In the genomic region with DNA sequence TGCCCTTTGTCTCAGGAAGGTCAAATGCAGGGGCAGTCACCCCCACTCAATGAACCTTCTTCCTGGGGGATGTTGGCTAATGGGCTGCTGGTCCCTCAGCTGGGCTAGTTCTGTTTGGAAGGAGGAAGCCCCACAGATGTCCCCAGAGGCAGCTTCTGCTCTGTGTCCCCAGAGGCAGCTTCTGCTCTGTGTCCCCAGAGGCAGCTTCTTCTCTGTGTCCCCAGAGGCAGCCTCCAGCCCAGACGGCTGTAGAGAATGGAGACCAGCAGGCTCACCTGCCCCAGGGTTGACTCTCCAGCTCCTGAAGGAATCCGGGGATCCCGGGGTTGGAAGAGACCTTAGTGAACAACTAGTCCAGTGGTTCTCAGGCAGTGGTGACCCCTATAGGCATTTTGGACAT, we compare ENCODE assay signal across 17 cellular contexts.
A peak's percentile ranks its signal among the peaks of the same experiment; 100 is the strongest.
DNase-seq lines count a peak whose midpoint lies in the region; ATAC-seq and TF ChIP-seq lines count a peak whose summit lies in the region.
"Had no signal": no experiment of that assay in that cellular context is flagged by ENCODE, and none has a peak within 500 bp of the region (broad histone marks: within the 10 kb centered on the region; RNA-seq: fewer than 3 reads in every experiment).

No MANE protein-coding gene starts in this region.

- H3K4me3 Mint-ChIP-seq in H9 (no peak overlapping the region), T-helper 17 cell (no peak overlapping the region)
- H3K4me3 Mint-ChIP-seq in naive thymus-derived CD4-positive, alpha-beta T cell: no peak overlapping the region

- H3K23me2 ChIP-seq in H9 (ENCODE audit: insufficient read length, low read depth, low read length, poor library complexity, severe bottlenecking): no peaks in the 10 kb centered on the region

- H3K27me3 Mint-ChIP-seq in H9 (ENCODE audit: low read depth): peaks cover 79% of the 10 kb centered on the region
- peaks cover 72% of the 10 kb centered on the region for H3K27me3 Mint-ChIP-seq in T-helper 17 cell
- peaks cover 8 to 54% (median 26%) of the 10 kb centered on the region in 5 donors for H3K27me3 Mint-ChIP-seq in naive thymus-derived CD4-positive, alpha-beta T cell

- H4K20me1 ChIP-seq in H9 (ENCODE audit: control insufficient read depth, insufficient read depth, insufficient read length): no peaks in the 10 kb centered on the region

- DNase-seq in CD1c-positive myeloid dendritic cell (ENCODE audit: extremely low spot score) (peak; percentile 24), H9 (peak; percentile 20), T-helper 17 cell (no peak), foreskin keratinocyte (no peak), OCI-M1 (lab: John Stamatoyannopoulos, UW) (no peak)
- no peak for DNase-seq in naive thymus-derived CD4-positive, alpha-beta T cell
- DNase-seq: AML-193, DMS 273 treated with DMSO at 0.1 percent for 48 hours, GOT3, KBM-7, NCI-H1105, NCI-H1694 treated with DMSO at 0.1 percent for 48 hours, NCI-H2171 treated with DMSO at 0.1 percent for 48 hours, NCI-H510A treated with DMSO at 0.1 percent for 48 hours had no signal

- H2BK5ac ChIP-seq in H9 (ENCODE audit: insufficient read length, low read length): no peak overlapping the region

- intact Hi-C loops in naive thymus-derived CD4-positive, alpha-beta T cell (cut with micrococcal nuclease): no loop called here

- H3K9me3 Mint-ChIP-seq in H9: no peaks in the 10 kb centered on the region
- H3K9me3 Mint-ChIP-seq in naive thymus-derived CD4-positive, alpha-beta T cell: peaks cover 0 to 1% (median 0%) of the 10 kb centered on the region in 11 donors

- H3K18ac ChIP-seq in H9 (ENCODE audit: insufficient read length, low read depth, low read length): no peak overlapping the region

- no peaks in the 10 kb centered on the region for H3K9me3 ChIP-seq in H9 (ENCODE audit: control insufficient read depth, low read depth, low read length)
- H3K9me3 ChIP-seq in T-helper 17 cell (ENCODE audit: control insufficient read depth, low read length, poor library complexity, severe bottlenecking): no peaks in the 10 kb centered on the region
- no peaks in the 10 kb centered on the region for H3K9me3 ChIP-seq in naive thymus-derived CD4-positive, alpha-beta T cell (ENCODE audit: control insufficient read depth in 2 of 3, low read length in 3 of 3)
- H3K9me3 ChIP-seq: SJSA1 had no signal

- POLR2A ChIA-PET in naive thymus-derived CD4-positive, alpha-beta T cell (lab: Charles Lee): no interaction called here

- no peak overlapping the region for H2BK15ac ChIP-seq in H9 (ENCODE audit: low read depth, low read length)

- CTCF ChIA-PET in naive thymus-derived CD4-positive, alpha-beta T cell (lab: Charles Lee): no interaction called here

- no peak overlapping the region for H3K56ac ChIP-seq in H9 (ENCODE audit: insufficient read length, low read depth, low read length)

- H3K27me3 ChIP-seq in H9 (ENCODE audit: insufficient read depth, low read length) (no peaks in the 10 kb centered on the region), foreskin keratinocyte (peaks cover 93% of the 10 kb centered on the region)
- no peaks in the 10 kb centered on the region for H3K27me3 ChIP-seq in naive thymus-derived CD4-positive, alpha-beta T cell (ENCODE audit: control insufficient read depth in 2 of 2, insufficient read depth in 2 of 2, low read length in 2 of 2)

- no peak overlapping the region for H4K5ac ChIP-seq in H9 (ENCODE audit: insufficient read length, low read depth, low read length)

- TF ChIP-seq CTCF in H9 (conservative IDR thresholded peaks at IDR 0.05): no peak
- no peak for TF ChIP-seq CTCF in foreskin keratinocyte (conservative IDR thresholded peaks at IDR 0.05)

- H2AK5ac ChIP-seq in H9 (ENCODE audit: insufficient read length, low read length): no peak overlapping the region

- H3K4me1 ChIP-seq in H9 (ENCODE audit: insufficient read depth, low read length) (no peaks in the 10 kb centered on the region), foreskin keratinocyte (no peaks in the 10 kb centered on the region)
- no peaks in the 10 kb centered on the region for H3K4me1 ChIP-seq in naive thymus-derived CD4-positive, alpha-beta T cell (ENCODE audit: control insufficient read depth in 2 of 2, insufficient read depth in 2 of 2, low read length in 2 of 2)
- H3K4me1 ChIP-seq: SJSA1 had no signal

- H2BK12ac ChIP-seq in H9 (ENCODE audit: insufficient read length, low read depth, low read length): no peak overlapping the region

- H3K14ac ChIP-seq in H9 (ENCODE audit: insufficient read depth, low read length): no peak overlapping the region

- no peaks in the 10 kb centered on the region for H3K79me2 ChIP-seq in H9 (ENCODE audit: insufficient read depth, low read length)

- no CpG with 5 or more reads among the region's 3 CpGs for WGBS in H9 (ENCODE audit: extremely low coverage, insufficient read length, low lambda C conversion rate)

- no peak overlapping the region for H3T11ph ChIP-seq in H9 (ENCODE audit: low read length)

- ATAC-seq in T-helper 17 cell (peak; percentile 35), HG02884 (IDR thresholded peaks at IDR 0.05; ENCODE audit: unreplicated experiment) (no peak), foreskin keratinocyte (no peak)
- ATAC-seq in naive thymus-derived CD4-positive, alpha-beta T cell: peak; percentile 20

- H2AFZ ChIP-seq in H9 (ENCODE audit: low read length): no peak overlapping the region

- no peak overlapping the region for H3K4me3 ChIP-seq in naive thymus-derived CD4-positive, alpha-beta T cell (ENCODE audit: low read length)
- H3K4me3 ChIP-seq: SJSA1 had no signal

- H3K36me3 Mint-ChIP-seq in H9 (ENCODE audit: insufficient read depth in 1 of 3, low read depth in 3 of 3): no peaks in the 10 kb centered on the region
- H3K36me3 Mint-ChIP-seq in T-helper 17 cell (ENCODE audit: low read depth): peaks cover 14% of the 10 kb centered on the region
- H3K36me3 Mint-ChIP-seq in naive thymus-derived CD4-positive, alpha-beta T cell: no peaks in the 10 kb centered on the region

- H3K9ac ChIP-seq in H9 (ENCODE audit: extremely low read depth, insufficient read length, low read length): no peak overlapping the region

- no peak overlapping the region for H2BK20ac ChIP-seq in H9 (ENCODE audit: low read depth, low read length, poor library complexity, severe bottlenecking)

- no peak overlapping the region for H3K23ac ChIP-seq in H9 (ENCODE audit: insufficient read length, low read depth, low read length)

- H3K4ac ChIP-seq in H9 (ENCODE audit: low read depth, low read length): no peak overlapping the region

- H2BK120ac ChIP-seq in H9 (ENCODE audit: low read depth, low read length, poor library complexity, severe bottlenecking): no peak overlapping the region

- peaks cover 10 to 13% of the 10 kb centered on the region in 2 experiments for H3K4me1 Mint-ChIP-seq in H9
- H3K4me1 Mint-ChIP-seq in T-helper 17 cell: peaks cover 7% of the 10 kb centered on the region
- peaks cover 0 to 11% (median 0%) of the 10 kb centered on the region in 7 donors for H3K4me1 Mint-ChIP-seq in naive thymus-derived CD4-positive, alpha-beta T cell

- no peak overlapping the region for H3K4me2 ChIP-seq in H9 (ENCODE audit: insufficient read depth, insufficient read length, low read length)

- H3K36me3 ChIP-seq in naive thymus-derived CD4-positive, alpha-beta T cell (ENCODE audit: control insufficient read depth in 2 of 3, insufficient read depth in 3 of 3, low read length in 3 of 3): no peaks in the 10 kb centered on the region
- H3K36me3 ChIP-seq: SJSA1 had no signal

- H3K79me1 ChIP-seq in H9 (ENCODE audit: insufficient read depth, low read depth, low read length, poor library complexity, severe bottlenecking): no peaks in the 10 kb centered on the region

- H4K91ac ChIP-seq in H9 (ENCODE audit: insufficient read length, low read depth, low read length): no peak overlapping the region

- H4K8ac ChIP-seq in H9 (replicated peaks; ENCODE audit: insufficient read length, low read depth, low read length): no peak overlapping the region

- H3K27ac Mint-ChIP-seq in H9 (no peak overlapping the region), T-helper 17 cell (no peak overlapping the region)
- H3K27ac Mint-ChIP-seq in naive thymus-derived CD4-positive, alpha-beta T cell: no peak overlapping the region

- H3K27ac ChIP-seq in H9 (ENCODE audit: insufficient read length, low read depth, low read length) (no peak overlapping the region), foreskin keratinocyte (no peak overlapping the region)
- H3K27ac ChIP-seq in naive thymus-derived CD4-positive, alpha-beta T cell (ENCODE audit: low read depth, low read length): no peak overlapping the region
- H3K27ac ChIP-seq: RWPE1, SJSA1 had no signal

Comparison
In these comparisons a context has a peak if more than half of its experiments do, and no peak if none do; other contexts are left out.
1. DNase-seq: peak in CD1c-positive myeloid dendritic cell (single experiment) and H9 (single experiment); none in T-helper 17 cell (0 of 3), naive thymus-derived CD4-positive, alpha-beta T cell (0 of 9), foreskin keratinocyte (0 of 2) and OCI-M1 (single experiment).
2. ATAC-seq: peak in T-helper 17 cell (single experiment) and naive thymus-derived CD4-positive, alpha-beta T cell (single experiment); none in HG02884 (single experiment) and foreskin keratinocyte (single experiment).